ENCODE assay signal across 8 cellular contexts in genomic region chr11:7019500-7020182, GRCh38. TPM values are rescaled to one million over a fixed set of nuclear protein-coding genes. Genes with fewer than 3 reads are reported as not detected.
DNase-seq lines count a peak whose midpoint lies in the region; ATAC-seq and TF ChIP-seq lines count a peak whose summit lies in the region.

No MANE protein-coding gene starts in this region.

- H3K36me3 Mint-ChIP-seq in activated T-helper 2 cell treated with anti-CD3 and anti-CD28 coated beads, Interferon-gamma antibody, Interleukin-2, Interleukin-4, amounts not matched to agents 10 μg/mL and 5 μg/mL and 100 μg/mL, durations not matched to agents 14 hours and 24 hours and 36 hours (ENCODE audit: low read depth): no peaks in the 10 kb centered on the region

- H3K9me3 ChIP-seq in left ventricle myocardium inferior (replicated peaks): no peaks in the 10 kb centered on the region

- H3K4me1 ChIP-seq in left ventricle myocardium inferior: peaks cover 23% of the 10 kb centered on the region

- H3K27me3 ChIP-seq in left ventricle myocardium inferior (ENCODE audit: low read depth): no peaks in the 10 kb centered on the region

- intact Hi-C loops in activated T-helper 2 cell treated with anti-CD3 and anti-CD28 coated beads, Interferon-gamma antibody, Interleukin-2, Interleukin-4, amounts not matched to agents 10 μg/mL and 5 μg/mL and 100 μg/mL, durations not matched to agents 14 hours and 24 hours and 36 hours (cut with micrococcal nuclease): no loop called here
- intact Hi-C loops in left ventricle myocardium inferior (cut with micrococcal nuclease): no loop called here
- intact Hi-C loops in sciatic nerve (cut with DNase I): no loop called here

- no peak for TF ChIP-seq CTCF in left ventricle myocardium inferior (IDR thresholded peaks at IDR 0.05; ENCODE audit: borderline replicate concordance)

- no peaks in the 10 kb centered on the region for H3K9me3 Mint-ChIP-seq in activated T-helper 2 cell treated with anti-CD3 and anti-CD28 coated beads, Interferon-gamma antibody, Interleukin-2, Interleukin-4, amounts not matched to agents 10 μg/mL and 5 μg/mL and 100 μg/mL, durations not matched to agents 14 hours and 24 hours and 36 hours

- no peaks in the 10 kb centered on the region for H3K36me3 ChIP-seq in left ventricle myocardium inferior

- peak overlapping the region; percentile 31 for H3K4me3 Mint-ChIP-seq in activated T-helper 2 cell treated with anti-CD3 and anti-CD28 coated beads, Interferon-gamma antibody, Interleukin-2, Interleukin-4, amounts not matched to agents 10 μg/mL and 5 μg/mL and 100 μg/mL, durations not matched to agents 14 hours and 24 hours and 36 hours (ENCODE audit: low read depth)

- H3K27ac ChIP-seq in left ventricle myocardium inferior (replicated peaks): peak overlapping the region; percentile 71

- peak; percentile 65 for DNase-seq in AG20443 (ENCODE audit: low spot score)
- DNase-seq in HCEC 1CT: peak; percentile 9
- DNase-seq in activated T-helper 2 cell treated with anti-CD3 and anti-CD28 coated beads, Interferon-gamma antibody, Interleukin-2, Interleukin-4, amounts not matched to agents 10 μg/mL and 5 μg/mL and 100 μg/mL, durations not matched to agents 14 hours and 24 hours and 36 hours (ENCODE audit: low spot score): no peak
- peak; percentile 25 for DNase-seq in left ventricle myocardium inferior
- DNase-seq in sciatic nerve (ENCODE audit: low spot score): peak; percentile 62
- no peak for DNase-seq in OCI-M2 (lab: John Stamatoyannopoulos, UW; ENCODE audit: unreplicated experiment)
- no peak for DNase-seq in NCI-H1436 treated with DMSO at 0.1 percent for 48 hours (lab: John Stamatoyannopoulos, UW)
- no peak for DNase-seq in activated CD4-positive, alpha-beta T cell treated with anti-CD3 and anti-CD28 coated beads, Interleukin-2, amount 50 U/mL, for 48 hours

- peak overlapping the region; percentile 72 for H3K4me3 ChIP-seq in left ventricle myocardium inferior

- peaks cover 36% of the 10 kb centered on the region for H3K27me3 Mint-ChIP-seq in activated T-helper 2 cell treated with anti-CD3 and anti-CD28 coated beads, Interferon-gamma antibody, Interleukin-2, Interleukin-4, amounts not matched to agents 10 μg/mL and 5 μg/mL and 100 μg/mL, durations not matched to agents 14 hours and 24 hours and 36 hours (ENCODE audit: low read depth)

- peaks cover 4% of the 10 kb centered on the region for H3K4me1 Mint-ChIP-seq in activated T-helper 2 cell treated with anti-CD3 and anti-CD28 coated beads, Interferon-gamma antibody, Interleukin-2, Interleukin-4, amounts not matched to agents 10 μg/mL and 5 μg/mL and 100 μg/mL, durations not matched to agents 14 hours and 24 hours and 36 hours (ENCODE audit: low read depth)

- peak; percentile 45 for ATAC-seq in sciatic nerve

- H3K27ac Mint-ChIP-seq in activated T-helper 2 cell treated with anti-CD3 and anti-CD28 coated beads, Interferon-gamma antibody, Interleukin-2, Interleukin-4, amounts not matched to agents 10 μg/mL and 5 μg/mL and 100 μg/mL, durations not matched to agents 14 hours and 24 hours and 36 hours: no peak overlapping the region

RNA-seq across cellular contexts. Expression of gene ZNF214, which starts 0.5 kb away (rescaled TPM):
- total RNA-seq in activated T-helper 2 cell treated with anti-CD3 and anti-CD28 coated beads, Interferon-gamma antibody, Interleukin-2, Interleukin-4, amounts not matched to agents 10 μg/mL and 5 μg/mL and 100 μg/mL, durations not matched to agents 14 hours and 24 hours and 36 hours: not detected in 2 replicates
- 0.96 TPM for total RNA-seq in left ventricle myocardium inferior
- 8.3 TPM for total RNA-seq in sciatic nerve

RNA-seq across cellular contexts. Expression of gene NLRP14, which starts 0.6 kb away (rescaled TPM):
- total RNA-seq in activated T-helper 2 cell treated with anti-CD3 and anti-CD28 coated beads, Interferon-gamma antibody, Interleukin-2, Interleukin-4, amounts not matched to agents 10 μg/mL and 5 μg/mL and 100 μg/mL, durations not matched to agents 14 hours and 24 hours and 36 hours: 0.28 and 0.39 TPM in 2 replicates
- total RNA-seq in left ventricle myocardium inferior: not detected
- total RNA-seq in sciatic nerve: 0.53 TPM

Comparison
In these comparisons a context has a peak if more than half of its experiments do, and no peak if none do; other contexts are left out.
1. DNase-seq: peak in AG20443 (single experiment), HCEC 1CT (single experiment), left ventricle myocardium inferior (single experiment) and sciatic nerve (single experiment); none in activated T-helper 2 cell treated with anti-CD3 and anti-CD28 coated beads, Interferon-gamma antibody, Interleukin-2, Interleukin-4, amounts not matched to agents 10 μg/mL and 5 μg/mL and 100 μg/mL, durations not matched to agents 14 hours and 24 hours and 36 hours (single experiment), OCI-M2 (single experiment), NCI-H1436 treated with DMSO at 0.1 percent for 48 hours (single experiment) and activated CD4-positive, alpha-beta T cell treated with anti-CD3 and anti-CD28 coated beads, Interleukin-2, amount 50 U/mL, for 48 hours (0 of 2).